ENCODE assay signal across 1 cellular context in the genomic region with DNA sequence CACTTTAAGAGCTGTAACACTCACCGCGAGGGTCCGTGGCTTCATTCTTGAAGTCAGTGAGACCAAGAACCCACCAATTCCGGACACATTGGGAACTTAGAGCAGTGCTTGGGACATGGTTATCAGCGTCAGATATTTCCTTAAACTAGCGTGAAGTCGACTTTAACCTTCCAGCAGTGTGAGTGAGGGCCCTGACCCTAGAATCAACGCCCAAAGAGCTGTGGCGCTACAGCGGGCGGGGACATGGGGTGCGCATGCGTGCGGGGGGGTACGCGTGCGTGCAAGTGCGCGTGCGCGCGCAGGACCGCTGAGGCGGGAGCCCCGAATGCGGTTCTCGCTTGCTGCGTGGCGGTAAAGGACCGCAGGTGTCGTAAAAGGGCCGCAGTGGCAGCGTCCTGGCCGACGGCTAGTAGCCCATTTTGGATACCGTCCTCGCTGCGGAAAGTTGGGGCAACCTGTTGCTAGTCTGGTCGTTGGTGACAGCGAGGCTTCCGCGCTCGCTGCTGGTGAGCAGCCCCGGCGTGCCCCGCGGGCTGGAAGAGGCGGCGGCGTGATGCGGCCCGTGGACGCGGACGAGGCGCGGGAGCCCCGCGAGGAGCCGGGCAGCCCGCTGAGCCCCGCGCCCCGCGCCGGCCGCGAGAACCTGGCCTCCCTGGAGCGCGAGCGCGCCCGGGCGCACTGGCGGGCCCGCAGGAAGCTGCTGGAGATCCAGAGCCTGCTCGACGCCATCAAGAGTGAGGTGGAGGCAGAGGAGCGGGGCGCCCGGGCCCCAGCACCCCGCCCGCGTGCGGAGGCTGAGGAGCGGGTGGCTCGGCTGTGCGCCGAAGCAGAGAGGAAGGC.
TF ChIP-seq lines count a peak whose summit lies in the region.

No MANE protein-coding gene starts in this region.

TF ChIP-seq in K562, 482 proteins besides CTCF, POLR2A, EP300 and RAD21 (continued from another document and continues in another):
- TF ChIP-seq TOE1 (IDR thresholded peaks at IDR 0.05; ENCODE audit: borderline replicate concordance) (peak; percentile 85), TOE1 (CRISPR knock-in tag; IDR thresholded peaks at IDR 0.05; ENCODE audit: borderline replicate concordance, low read depth) (no peak; the same call in 1 of the 2 replicates), TAF7 (tag; IDR thresholded peaks at IDR 0.05) (no peak; the same call in 1 of the 2 replicates), ZNF263 (CRISPR knock-in tag; IDR thresholded peaks at IDR 0.05; ENCODE audit: borderline replicate concordance) (no peak), ZNF282 (CRISPR knock-in tag; IDR thresholded peaks at IDR 0.05) (no peak), ZNF76 (CRISPR knock-in tag; IDR thresholded peaks at IDR 0.05; ENCODE audit: borderline replicate concordance) (no peak), DMBX1 (CRISPR knock-in tag; IDR thresholded peaks at IDR 0.05; ENCODE audit: borderline replicate concordance) (no peak), ELF1 (tag; IDR thresholded peaks at IDR 0.05) (no peak), ZNF311 (CRISPR knock-in tag; IDR thresholded peaks at IDR 0.05) (no peak), MTA2 (IDR thresholded peaks at IDR 0.05; ENCODE audit: low read depth) (no peak), TRIM28 (IDR thresholded peaks at IDR 0.05) (no peak; the same call in 1 of the 2 replicates), SLC30A9 (CRISPR knock-in tag; IDR thresholded peaks at IDR 0.05) (no peak), ZKSCAN3 (CRISPR knock-in tag; IDR thresholded peaks at IDR 0.05) (no peak), CTBP1 (IDR thresholded peaks at IDR 0.05; ENCODE audit: borderline replicate concordance) (no peak; the same call in 1 of the 2 replicates), ZFPM2 (CRISPR knock-in tag; IDR thresholded peaks at IDR 0.05) (no peak), ZNF436 (CRISPR knock-in tag; IDR thresholded peaks at IDR 0.05) (no peak), ZNF41 (CRISPR knock-in tag; conservative IDR thresholded peaks at IDR 0.05) (no peak), SMAD3 (CRISPR knock-in tag; conservative IDR thresholded peaks at IDR 0.05) (peak; percentile 68; the same call in 1 of the 2 replicates), NCOA2 (IDR thresholded peaks at IDR 0.05; ENCODE audit: partially characterized antibody in 2 of 2) (no peak), ZBED1 (IDR thresholded peaks at IDR 0.05) (peak; percentile 80; the same call in 1 of the 2 replicates), ZNF561 (CRISPR knock-in tag; conservative IDR thresholded peaks at IDR 0.05) (0 out of 2 replicates have a peak, but pooled peaks have one; percentile 11), HSF4 (CRISPR knock-in tag; IDR thresholded peaks at IDR 0.05; ENCODE audit: borderline replicate concordance) (no peak), NFE2 (IDR thresholded peaks at IDR 0.05; ENCODE audit: low read depth) (0 out of 2 replicates have a peak, but pooled peaks have one; percentile 31)
- TF ChIP-seq, protein P1, sequence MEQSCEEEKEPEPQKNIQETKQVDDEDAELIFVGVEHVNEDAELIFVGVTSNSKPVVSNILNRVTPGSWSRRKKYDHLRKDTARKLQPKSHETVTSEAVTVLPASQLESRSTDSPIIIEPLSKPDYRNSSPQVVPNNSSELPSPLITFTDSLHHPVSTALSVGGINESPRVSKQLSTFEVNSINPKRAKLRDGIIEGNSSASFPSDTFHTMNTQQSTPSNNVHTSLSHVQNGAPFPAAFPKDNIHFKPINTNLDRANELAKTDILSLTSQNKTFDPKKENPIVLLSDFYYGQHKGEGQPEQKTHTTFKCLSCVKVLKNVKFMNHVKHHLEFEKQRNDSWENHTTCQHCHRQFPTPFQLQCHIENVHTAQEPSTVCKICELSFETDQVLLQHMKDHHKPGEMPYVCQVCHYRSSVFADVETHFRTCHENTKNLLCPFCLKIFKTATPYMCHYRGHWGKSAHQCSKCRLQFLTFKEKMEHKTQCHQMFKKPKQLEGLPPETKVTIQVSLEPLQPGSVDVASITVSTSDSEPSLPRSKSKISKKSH (CRISPR knock-in tag; IDR thresholded peaks at IDR 0.05): no peak
- TF ChIP-seq, protein P2, sequence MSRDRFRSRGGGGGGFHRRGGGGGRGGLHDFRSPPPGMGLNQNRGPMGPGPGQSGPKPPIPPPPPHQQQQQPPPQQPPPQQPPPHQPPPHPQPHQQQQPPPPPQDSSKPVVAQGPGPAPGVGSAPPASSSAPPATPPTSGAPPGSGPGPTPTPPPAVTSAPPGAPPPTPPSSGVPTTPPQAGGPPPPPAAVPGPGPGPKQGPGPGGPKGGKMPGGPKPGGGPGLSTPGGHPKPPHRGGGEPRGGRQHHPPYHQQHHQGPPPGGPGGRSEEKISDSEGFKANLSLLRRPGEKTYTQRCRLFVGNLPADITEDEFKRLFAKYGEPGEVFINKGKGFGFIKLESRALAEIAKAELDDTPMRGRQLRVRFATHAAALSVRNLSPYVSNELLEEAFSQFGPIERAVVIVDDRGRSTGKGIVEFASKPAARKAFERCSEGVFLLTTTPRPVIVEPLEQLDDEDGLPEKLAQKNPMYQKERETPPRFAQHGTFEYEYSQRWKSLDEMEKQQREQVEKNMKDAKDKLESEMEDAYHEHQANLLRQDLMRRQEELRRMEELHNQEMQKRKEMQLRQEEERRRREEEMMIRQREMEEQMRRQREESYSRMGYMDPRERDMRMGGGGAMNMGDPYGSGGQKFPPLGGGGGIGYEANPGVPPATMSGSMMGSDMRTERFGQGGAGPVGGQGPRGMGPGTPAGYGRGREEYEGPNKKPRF (IDR thresholded peaks at IDR 0.05; ENCODE audit: low read depth, low read length): no peak
- TF ChIP-seq, protein P3, sequence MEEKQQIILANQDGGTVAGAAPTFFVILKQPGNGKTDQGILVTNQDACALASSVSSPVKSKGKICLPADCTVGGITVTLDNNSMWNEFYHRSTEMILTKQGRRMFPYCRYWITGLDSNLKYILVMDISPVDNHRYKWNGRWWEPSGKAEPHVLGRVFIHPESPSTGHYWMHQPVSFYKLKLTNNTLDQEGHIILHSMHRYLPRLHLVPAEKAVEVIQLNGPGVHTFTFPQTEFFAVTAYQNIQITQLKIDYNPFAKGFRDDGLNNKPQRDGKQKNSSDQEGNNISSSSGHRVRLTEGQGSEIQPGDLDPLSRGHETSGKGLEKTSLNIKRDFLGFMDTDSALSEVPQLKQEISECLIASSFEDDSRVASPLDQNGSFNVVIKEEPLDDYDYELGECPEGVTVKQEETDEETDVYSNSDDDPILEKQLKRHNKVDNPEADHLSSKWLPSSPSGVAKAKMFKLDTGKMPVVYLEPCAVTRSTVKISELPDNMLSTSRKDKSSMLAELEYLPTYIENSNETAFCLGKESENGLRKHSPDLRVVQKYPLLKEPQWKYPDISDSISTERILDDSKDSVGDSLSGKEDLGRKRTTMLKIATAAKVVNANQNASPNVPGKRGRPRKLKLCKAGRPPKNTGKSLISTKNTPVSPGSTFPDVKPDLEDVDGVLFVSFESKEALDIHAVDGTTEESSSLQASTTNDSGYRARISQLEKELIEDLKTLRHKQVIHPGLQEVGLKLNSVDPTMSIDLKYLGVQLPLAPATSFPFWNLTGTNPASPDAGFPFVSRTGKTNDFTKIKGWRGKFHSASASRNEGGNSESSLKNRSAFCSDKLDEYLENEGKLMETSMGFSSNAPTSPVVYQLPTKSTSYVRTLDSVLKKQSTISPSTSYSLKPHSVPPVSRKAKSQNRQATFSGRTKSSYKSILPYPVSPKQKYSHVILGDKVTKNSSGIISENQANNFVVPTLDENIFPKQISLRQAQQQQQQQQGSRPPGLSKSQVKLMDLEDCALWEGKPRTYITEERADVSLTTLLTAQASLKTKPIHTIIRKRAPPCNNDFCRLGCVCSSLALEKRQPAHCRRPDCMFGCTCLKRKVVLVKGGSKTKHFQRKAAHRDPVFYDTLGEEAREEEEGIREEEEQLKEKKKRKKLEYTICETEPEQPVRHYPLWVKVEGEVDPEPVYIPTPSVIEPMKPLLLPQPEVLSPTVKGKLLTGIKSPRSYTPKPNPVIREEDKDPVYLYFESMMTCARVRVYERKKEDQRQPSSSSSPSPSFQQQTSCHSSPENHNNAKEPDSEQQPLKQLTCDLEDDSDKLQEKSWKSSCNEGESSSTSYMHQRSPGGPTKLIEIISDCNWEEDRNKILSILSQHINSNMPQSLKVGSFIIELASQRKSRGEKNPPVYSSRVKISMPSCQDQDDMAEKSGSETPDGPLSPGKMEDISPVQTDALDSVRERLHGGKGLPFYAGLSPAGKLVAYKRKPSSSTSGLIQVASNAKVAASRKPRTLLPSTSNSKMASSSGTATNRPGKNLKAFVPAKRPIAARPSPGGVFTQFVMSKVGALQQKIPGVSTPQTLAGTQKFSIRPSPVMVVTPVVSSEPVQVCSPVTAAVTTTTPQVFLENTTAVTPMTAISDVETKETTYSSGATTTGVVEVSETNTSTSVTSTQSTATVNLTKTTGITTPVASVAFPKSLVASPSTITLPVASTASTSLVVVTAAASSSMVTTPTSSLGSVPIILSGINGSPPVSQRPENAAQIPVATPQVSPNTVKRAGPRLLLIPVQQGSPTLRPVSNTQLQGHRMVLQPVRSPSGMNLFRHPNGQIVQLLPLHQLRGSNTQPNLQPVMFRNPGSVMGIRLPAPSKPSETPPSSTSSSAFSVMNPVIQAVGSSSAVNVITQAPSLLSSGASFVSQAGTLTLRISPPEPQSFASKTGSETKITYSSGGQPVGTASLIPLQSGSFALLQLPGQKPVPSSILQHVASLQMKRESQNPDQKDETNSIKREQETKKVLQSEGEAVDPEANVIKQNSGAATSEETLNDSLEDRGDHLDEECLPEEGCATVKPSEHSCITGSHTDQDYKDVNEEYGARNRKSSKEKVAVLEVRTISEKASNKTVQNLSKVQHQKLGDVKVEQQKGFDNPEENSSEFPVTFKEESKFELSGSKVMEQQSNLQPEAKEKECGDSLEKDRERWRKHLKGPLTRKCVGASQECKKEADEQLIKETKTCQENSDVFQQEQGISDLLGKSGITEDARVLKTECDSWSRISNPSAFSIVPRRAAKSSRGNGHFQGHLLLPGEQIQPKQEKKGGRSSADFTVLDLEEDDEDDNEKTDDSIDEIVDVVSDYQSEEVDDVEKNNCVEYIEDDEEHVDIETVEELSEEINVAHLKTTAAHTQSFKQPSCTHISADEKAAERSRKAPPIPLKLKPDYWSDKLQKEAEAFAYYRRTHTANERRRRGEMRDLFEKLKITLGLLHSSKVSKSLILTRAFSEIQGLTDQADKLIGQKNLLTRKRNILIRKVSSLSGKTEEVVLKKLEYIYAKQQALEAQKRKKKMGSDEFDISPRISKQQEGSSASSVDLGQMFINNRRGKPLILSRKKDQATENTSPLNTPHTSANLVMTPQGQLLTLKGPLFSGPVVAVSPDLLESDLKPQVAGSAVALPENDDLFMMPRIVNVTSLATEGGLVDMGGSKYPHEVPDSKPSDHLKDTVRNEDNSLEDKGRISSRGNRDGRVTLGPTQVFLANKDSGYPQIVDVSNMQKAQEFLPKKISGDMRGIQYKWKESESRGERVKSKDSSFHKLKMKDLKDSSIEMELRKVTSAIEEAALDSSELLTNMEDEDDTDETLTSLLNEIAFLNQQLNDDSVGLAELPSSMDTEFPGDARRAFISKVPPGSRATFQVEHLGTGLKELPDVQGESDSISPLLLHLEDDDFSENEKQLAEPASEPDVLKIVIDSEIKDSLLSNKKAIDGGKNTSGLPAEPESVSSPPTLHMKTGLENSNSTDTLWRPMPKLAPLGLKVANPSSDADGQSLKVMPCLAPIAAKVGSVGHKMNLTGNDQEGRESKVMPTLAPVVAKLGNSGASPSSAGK (IDR thresholded peaks at IDR 0.05): peak; percentile 91
- TF ChIP-seq, protein P4, sequence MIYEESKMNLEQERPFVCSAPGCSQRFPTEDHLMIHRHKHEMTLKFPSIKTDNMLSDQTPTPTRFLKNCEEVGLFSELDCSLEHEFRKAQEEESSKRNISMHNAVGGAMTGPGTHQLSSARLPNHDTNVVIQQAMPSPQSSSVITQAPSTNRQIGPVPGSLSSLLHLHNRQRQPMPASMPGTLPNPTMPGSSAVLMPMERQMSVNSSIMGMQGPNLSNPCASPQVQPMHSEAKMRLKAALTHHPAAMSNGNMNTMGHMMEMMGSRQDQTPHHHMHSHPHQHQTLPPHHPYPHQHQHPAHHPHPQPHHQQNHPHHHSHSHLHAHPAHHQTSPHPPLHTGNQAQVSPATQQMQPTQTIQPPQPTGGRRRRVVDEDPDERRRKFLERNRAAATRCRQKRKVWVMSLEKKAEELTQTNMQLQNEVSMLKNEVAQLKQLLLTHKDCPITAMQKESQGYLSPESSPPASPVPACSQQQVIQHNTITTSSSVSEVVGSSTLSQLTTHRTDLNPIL (CRISPR knock-in tag; IDR thresholded peaks at IDR 0.05): no peak
- TF ChIP-seq, protein P5, sequence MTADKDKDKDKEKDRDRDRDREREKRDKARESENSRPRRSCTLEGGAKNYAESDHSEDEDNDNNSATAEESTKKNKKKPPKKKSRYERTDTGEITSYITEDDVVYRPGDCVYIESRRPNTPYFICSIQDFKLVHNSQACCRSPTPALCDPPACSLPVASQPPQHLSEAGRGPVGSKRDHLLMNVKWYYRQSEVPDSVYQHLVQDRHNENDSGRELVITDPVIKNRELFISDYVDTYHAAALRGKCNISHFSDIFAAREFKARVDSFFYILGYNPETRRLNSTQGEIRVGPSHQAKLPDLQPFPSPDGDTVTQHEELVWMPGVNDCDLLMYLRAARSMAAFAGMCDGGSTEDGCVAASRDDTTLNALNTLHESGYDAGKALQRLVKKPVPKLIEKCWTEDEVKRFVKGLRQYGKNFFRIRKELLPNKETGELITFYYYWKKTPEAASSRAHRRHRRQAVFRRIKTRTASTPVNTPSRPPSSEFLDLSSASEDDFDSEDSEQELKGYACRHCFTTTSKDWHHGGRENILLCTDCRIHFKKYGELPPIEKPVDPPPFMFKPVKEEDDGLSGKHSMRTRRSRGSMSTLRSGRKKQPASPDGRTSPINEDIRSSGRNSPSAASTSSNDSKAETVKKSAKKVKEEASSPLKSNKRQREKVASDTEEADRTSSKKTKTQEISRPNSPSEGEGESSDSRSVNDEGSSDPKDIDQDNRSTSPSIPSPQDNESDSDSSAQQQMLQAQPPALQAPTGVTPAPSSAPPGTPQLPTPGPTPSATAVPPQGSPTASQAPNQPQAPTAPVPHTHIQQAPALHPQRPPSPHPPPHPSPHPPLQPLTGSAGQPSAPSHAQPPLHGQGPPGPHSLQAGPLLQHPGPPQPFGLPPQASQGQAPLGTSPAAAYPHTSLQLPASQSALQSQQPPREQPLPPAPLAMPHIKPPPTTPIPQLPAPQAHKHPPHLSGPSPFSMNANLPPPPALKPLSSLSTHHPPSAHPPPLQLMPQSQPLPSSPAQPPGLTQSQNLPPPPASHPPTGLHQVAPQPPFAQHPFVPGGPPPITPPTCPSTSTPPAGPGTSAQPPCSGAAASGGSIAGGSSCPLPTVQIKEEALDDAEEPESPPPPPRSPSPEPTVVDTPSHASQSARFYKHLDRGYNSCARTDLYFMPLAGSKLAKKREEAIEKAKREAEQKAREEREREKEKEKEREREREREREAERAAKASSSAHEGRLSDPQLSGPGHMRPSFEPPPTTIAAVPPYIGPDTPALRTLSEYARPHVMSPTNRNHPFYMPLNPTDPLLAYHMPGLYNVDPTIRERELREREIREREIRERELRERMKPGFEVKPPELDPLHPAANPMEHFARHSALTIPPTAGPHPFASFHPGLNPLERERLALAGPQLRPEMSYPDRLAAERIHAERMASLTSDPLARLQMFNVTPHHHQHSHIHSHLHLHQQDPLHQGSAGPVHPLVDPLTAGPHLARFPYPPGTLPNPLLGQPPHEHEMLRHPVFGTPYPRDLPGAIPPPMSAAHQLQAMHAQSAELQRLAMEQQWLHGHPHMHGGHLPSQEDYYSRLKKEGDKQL (CRISPR knock-in tag; IDR thresholded peaks at IDR 0.05; ENCODE audit: borderline replicate concordance): no peak
- TF ChIP-seq, protein P6, sequence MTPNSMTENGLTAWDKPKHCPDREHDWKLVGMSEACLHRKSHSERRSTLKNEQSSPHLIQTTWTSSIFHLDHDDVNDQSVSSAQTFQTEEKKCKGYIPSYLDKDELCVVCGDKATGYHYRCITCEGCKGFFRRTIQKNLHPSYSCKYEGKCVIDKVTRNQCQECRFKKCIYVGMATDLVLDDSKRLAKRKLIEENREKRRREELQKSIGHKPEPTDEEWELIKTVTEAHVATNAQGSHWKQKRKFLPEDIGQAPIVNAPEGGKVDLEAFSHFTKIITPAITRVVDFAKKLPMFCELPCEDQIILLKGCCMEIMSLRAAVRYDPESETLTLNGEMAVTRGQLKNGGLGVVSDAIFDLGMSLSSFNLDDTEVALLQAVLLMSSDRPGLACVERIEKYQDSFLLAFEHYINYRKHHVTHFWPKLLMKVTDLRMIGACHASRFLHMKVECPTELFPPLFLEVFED (CRISPR knock-in tag; conservative IDR thresholded peaks at IDR 0.05): peak; percentile 75
